ENCODE assay signal across 8 cellular contexts in the genomic region with DNA sequence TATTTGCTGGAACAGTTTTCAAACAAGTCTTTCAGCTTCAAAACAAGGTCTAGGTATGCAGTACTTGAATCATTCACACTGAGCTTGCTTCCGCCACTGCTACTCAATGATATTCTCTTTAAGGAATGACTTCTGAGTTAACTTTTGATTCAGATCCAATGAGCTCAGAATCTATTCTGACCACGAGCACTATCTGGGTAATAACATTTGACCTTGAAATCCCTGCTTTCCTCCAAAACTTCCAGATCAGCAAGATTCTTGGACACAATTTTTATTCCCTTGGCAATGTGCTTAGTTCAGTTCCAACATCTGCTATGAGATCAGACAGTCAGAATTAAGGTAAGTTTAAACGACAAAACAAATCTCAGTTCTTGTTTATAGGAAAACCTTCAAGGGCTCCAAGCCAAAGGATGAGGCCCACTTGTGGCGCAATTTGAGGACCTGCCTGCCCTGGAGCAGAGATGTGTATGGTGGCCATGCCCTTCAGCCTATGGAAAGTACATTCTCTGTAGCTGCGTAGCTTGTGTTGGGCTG.
DNase-seq lines count a peak whose midpoint lies in the region; ATAC-seq, FAIRE-seq and TF ChIP-seq lines count a peak whose summit lies in the region.

No MANE protein-coding gene starts in this region.

- dilution Hi-C loops in endothelial cell of umbilical vein (cut with MboI; ENCODE audit: extremely low pct_ligation_motif_present, low sequenced_read_pairs) = no loop called here

- H3K9ac ChIP-seq in endothelial cell of umbilical vein (replicated peaks; ENCODE audit: extremely low read depth, insufficient read depth, low read length) = no peak overlapping the region

- no peaks in the 10 kb centered on the region for H3K9me3 ChIP-seq in CD4-positive, CD25-positive, alpha-beta regulatory T cell (ENCODE audit: control insufficient read depth in 2 of 2, low read length in 2 of 2)
- H3K9me3 ChIP-seq in Peyer's patch = no peaks in the 10 kb centered on the region
- H3K9me3 ChIP-seq in endothelial cell of umbilical vein (replicated peaks; ENCODE audit: control insufficient read depth, insufficient read depth, low read length) = no peaks in the 10 kb centered on the region

- peaks cover 4% of the 10 kb centered on the region for H3K79me2 ChIP-seq in endothelial cell of umbilical vein (ENCODE audit: control insufficient read depth, insufficient read depth, low read length)

- no peak overlapping the region for H2AFZ ChIP-seq in endothelial cell of umbilical vein (ENCODE audit: low read depth, low read length)

- intact Hi-C loops in endothelial cell of umbilical vein (cut with micrococcal nuclease) = no loop called here

- H3K36me3 Mint-ChIP-seq in CD4-positive, CD25-positive, alpha-beta regulatory T cell = peaks cover 17% of the 10 kb centered on the region
- H3K36me3 Mint-ChIP-seq in osteocyte (ENCODE audit: unreplicated experiment) = peaks cover 5% of the 10 kb centered on the region

- peak overlapping the region; percentile 91 to 95 (median 94) for H3K27ac Mint-ChIP-seq in CD4-positive, CD25-positive, alpha-beta regulatory T cell
- peak overlapping the region; percentile 99 for H3K27ac Mint-ChIP-seq in osteocyte (ENCODE audit: unreplicated experiment)

- FAIRE-seq in endothelial cell of umbilical vein (lab: Jason Lieb, UNC) = peak; percentile 80

- peak overlapping the region; percentile 67 for H3K27ac ChIP-seq in CD4-positive, CD25-positive, alpha-beta regulatory T cell (ENCODE audit: insufficient read depth, low read length, poor library complexity, severe bottlenecking)
- peak overlapping the region; percentile 71 to 91 (median 80) for H3K27ac ChIP-seq in Peyer's patch
- H3K27ac ChIP-seq in endothelial cell of umbilical vein (ENCODE audit: insufficient read depth, low read depth, low read length) = no peak overlapping the region

- CTCF ChIA-PET in endothelial cell of umbilical vein (lab: Charles Lee) = interaction anchor here (1.1 to 4.1 kb wide), 6 partner anchors 10 to 200 kb away, joined by 3 to 37 read pairs (median 14); no protein-coding TSS in a partner anchor

- H3K4me2 ChIP-seq in endothelial cell of umbilical vein (ENCODE audit: insufficient read depth, low read length) = no peak overlapping the region

- H4K20me1 ChIP-seq in endothelial cell of umbilical vein (replicated peaks; ENCODE audit: control insufficient read depth, extremely low read depth, insufficient read depth, low read length) = no peaks in the 10 kb centered on the region

- BruUV-seq in endothelial cell of umbilical vein (replicated peaks; lab: Mats Ljungman, UMichigan) = no TSS peak

- H3K4me1 Mint-ChIP-seq in CD4-positive, CD25-positive, alpha-beta regulatory T cell = peaks cover 37 to 98% (median 62%) of the 10 kb centered on the region in 4 donors
- peaks cover 96% of the 10 kb centered on the region for H3K4me1 Mint-ChIP-seq in osteocyte (ENCODE audit: unreplicated experiment)

- TF ChIP-seq POLR2A in Peyer's patch (IDR thresholded peaks at IDR 0.05) (no peak), endothelial cell of umbilical vein (IDR thresholded peaks at IDR 0.05; ENCODE audit: low read depth, low read length) (no peak)

- H3K9me3 Mint-ChIP-seq in CD4-positive, CD25-positive, alpha-beta regulatory T cell = no peaks in the 10 kb centered on the region
- H3K9me3 Mint-ChIP-seq in osteocyte (ENCODE audit: unreplicated experiment) = no peaks in the 10 kb centered on the region

- peak overlapping the region; percentile 75 to 94 (median 92) for H3K4me3 Mint-ChIP-seq in CD4-positive, CD25-positive, alpha-beta regulatory T cell
- H3K4me3 Mint-ChIP-seq in osteocyte (ENCODE audit: unreplicated experiment) = peak overlapping the region; percentile 68

- no peaks in the 10 kb centered on the region for H3K9me1 ChIP-seq in endothelial cell of umbilical vein (replicated peaks; ENCODE audit: control insufficient read depth, extremely low read depth, insufficient read depth, low read length)

- no peak for DNase-seq in CD4-positive, CD25-positive, alpha-beta regulatory T cell
- DNase-seq in Peyer's patch = no peak
- DNase-seq in endothelial cell of umbilical vein (ENCODE audit: low read depth, low spot score) = peak; percentile 89
- no peak for DNase-seq in osteocyte (ENCODE audit: extremely low spot score, unreplicated experiment)
- no peak for DNase-seq in NCI-H524 treated with DMSO at 0.1 percent for 48 hours (lab: John Stamatoyannopoulos, UW)
- DNase-seq in NOMO-1 treated with DMSO at 0.1 percent for 48 hours (lab: John Stamatoyannopoulos, UW; ENCODE audit: unreplicated experiment) = no peak
- DNase-seq in NCI-H446 treated with DMSO at 0.1 percent for 48 hours (lab: John Stamatoyannopoulos, UW) = no peak

- POLR2A ChIA-PET in endothelial cell of umbilical vein (lab: Charles Lee) = no interaction called here

- H3K27me3 Mint-ChIP-seq in CD4-positive, CD25-positive, alpha-beta regulatory T cell = no peaks in the 10 kb centered on the region
- no peaks in the 10 kb centered on the region for H3K27me3 Mint-ChIP-seq in osteocyte (ENCODE audit: unreplicated experiment)

- H3K27me3 ChIP-seq in CD4-positive, CD25-positive, alpha-beta regulatory T cell (ENCODE audit: control insufficient read depth, insufficient read depth, low read length) = no peaks in the 10 kb centered on the region
- no peaks in the 10 kb centered on the region for H3K27me3 ChIP-seq in Peyer's patch
- no peaks in the 10 kb centered on the region for H3K27me3 ChIP-seq in endothelial cell of umbilical vein (ENCODE audit: control insufficient read depth in 2 of 2, insufficient read depth in 2 of 2, low read length in 2 of 2)

- peaks cover 66% of the 10 kb centered on the region for H3K4me1 ChIP-seq in CD4-positive, CD25-positive, alpha-beta regulatory T cell (ENCODE audit: control insufficient read depth, insufficient read depth, low read length, poor library complexity, severe bottlenecking)
- H3K4me1 ChIP-seq in Peyer's patch (peaks cover 6 to 72% (median 30%) of the 10 kb centered on the region in 4 donors), endothelial cell of umbilical vein (ENCODE audit: control insufficient read depth, extremely low read depth, insufficient read depth, low read length) (peaks cover 34% of the 10 kb centered on the region)

- no peak for ATAC-seq in CD4-positive, CD25-positive, alpha-beta regulatory T cell (ENCODE audit: low read depth in 2 of 2)
- ATAC-seq in HG03280 (IDR thresholded peaks at IDR 0.05; ENCODE audit: unreplicated experiment) = no peak

- peak overlapping the region; percentile 81 for H3K4me3 ChIP-seq in CD4-positive, CD25-positive, alpha-beta regulatory T cell (ENCODE audit: low read depth, low read length)
- H3K4me3 ChIP-seq in Peyer's patch (peak overlapping the region in 1 of 4 donors; percentile 26), endothelial cell of umbilical vein (replicated peaks in 1 of 3; ENCODE audit: insufficient read depth in 1 of 3, low read depth in 1 of 3, low read length in 3 of 3) (no peak overlapping the region)

- TF ChIP-seq CTCF in Peyer's patch (IDR thresholded peaks at IDR 0.05) (no peak), endothelial cell of umbilical vein (IDR thresholded peaks at IDR 0.05; ENCODE audit: extremely low read depth in 1 of 2, insufficient read depth in 1 of 2, low read depth in 1 of 2, low read length in 2 of 2) (no peak), osteocyte (IDR thresholded peaks at IDR 0.05) (no peak)

- peaks cover 16% of the 10 kb centered on the region for H3K36me3 ChIP-seq in CD4-positive, CD25-positive, alpha-beta regulatory T cell (ENCODE audit: control insufficient read depth, insufficient read depth, low read length)
- H3K36me3 ChIP-seq in Peyer's patch (no peaks in the 10 kb centered on the region), endothelial cell of umbilical vein (ENCODE audit: control insufficient read depth in 2 of 2, extremely low read depth in 1 of 2, insufficient read depth in 2 of 2, low read length in 2 of 2) (peaks cover 0 to 7% of the 10 kb centered on the region in 2 experiments)

TF ChIP-seq in endothelial cell of umbilical vein, 7 proteins besides CTCF, POLR2A, EP300 and RAD21:
- TF ChIP-seq FOS (IDR thresholded peaks at IDR 0.05; ENCODE audit: borderline replicate concordance, insufficient read depth, low read length) = no peak
- no peak for TF ChIP-seq JUN (IDR thresholded peaks at IDR 0.05; ENCODE audit: borderline replicate concordance, insufficient read depth, insufficient read length, low read depth)
